ENCODE assay signal across 10 cellular contexts in genomic region chr14:89911018-89911919, GRCh38. TPM values are rescaled to one million over a fixed set of nuclear protein-coding genes. Genes with fewer than 3 reads are reported as not detected.
A peak's percentile ranks its signal among the peaks of the same experiment; 100 is the strongest.
DNase-seq lines count a peak whose midpoint lies in the region; ATAC-seq and TF ChIP-seq lines count a peak whose summit lies in the region.
"Had no signal": no experiment of that assay in that cellular context is flagged by ENCODE, and none has a peak within 500 bp of the region (broad histone marks: within the 10 kb centered on the region; RNA-seq: fewer than 3 reads in every experiment).

No MANE protein-coding gene starts in this region.

- H3K9me3 ChIP-seq in ectodermal cell (ENCODE audit: control insufficient read depth, low read length) (no peaks in the 10 kb centered on the region), muscle layer of colon (ENCODE audit: low read length) (no peaks in the 10 kb centered on the region)

- DNase-seq in AG09309 (ENCODE audit: low read depth) (peak; percentile 20), LoVo (ENCODE audit: low spot score) (peak; percentile 22), T-helper 9 cell (no peak), NCI-H510A (lab: John Stamatoyannopoulos, UW) (no peak)
- no peak for DNase-seq in activated CD4-positive, alpha-beta T cell treated with anti-CD3 and anti-CD28 coated beads, Interleukin-2, amount 50 U/mL, for 48 hours
- DNase-seq: activated naive CD8-positive, alpha-beta T cell treated with anti-CD3 and anti-CD28 coated beads, Interleukin-2, amount 10 ng/mL, durations not matched to agents 7 days and 5 days; DND-41 had no signal

- H3K27me3 ChIP-seq in ectodermal cell (ENCODE audit: control insufficient read depth, insufficient read depth, low read length, poor library complexity, severe bottlenecking) (no peaks in the 10 kb centered on the region), muscle layer of colon (ENCODE audit: control insufficient read depth in 1 of 2, insufficient read depth in 2 of 2, low read length in 2 of 2) (no peaks in the 10 kb centered on the region)

- TF ChIP-seq CTCF in AG09309 (IDR thresholded peaks at IDR 0.05; ENCODE audit: control insufficient read depth, insufficient read depth, low read depth, low read length, missing control alignments) = no peak

- H3K4me1 ChIP-seq in ectodermal cell (ENCODE audit: control insufficient read depth, insufficient read depth, low read length) = peaks cover 12% of the 10 kb centered on the region
- peaks cover 33% of the 10 kb centered on the region for H3K4me1 ChIP-seq in muscle layer of colon (ENCODE audit: insufficient read depth, low read length)

- WGBS in ectodermal cell, 2 experiments = 14% methylated on average over 11 of the region's 11 CpGs

- no peak for ATAC-seq in HG03139 (IDR thresholded peaks at IDR 0.05; ENCODE audit: unreplicated experiment)

- H3K36me3 ChIP-seq in ectodermal cell (ENCODE audit: control insufficient read depth, insufficient read depth, low read length) (no peaks in the 10 kb centered on the region), muscle layer of colon (ENCODE audit: insufficient read depth, low read length) (no peaks in the 10 kb centered on the region)

- no peak overlapping the region for H3K4me3 ChIP-seq in AG09309 (ENCODE audit: control insufficient read depth, low read depth, low read length)
- H3K4me3 ChIP-seq in ectodermal cell (ENCODE audit: insufficient read depth, low read depth, low read length) = no peak overlapping the region
- H3K4me3 ChIP-seq in muscle layer of colon (ENCODE audit: low read depth in 1 of 2, low read length in 2 of 2) = no peak overlapping the region

- H3K27ac ChIP-seq in ectodermal cell (ENCODE audit: insufficient read depth, low read depth, low read length, poor library complexity, severe bottlenecking) (peak overlapping the region; percentile 81), muscle layer of colon (ENCODE audit: low read depth, low read length) (peak overlapping the region; percentile 16)

- peak overlapping the region; percentile 1 for H3K9ac ChIP-seq in muscle layer of colon (ENCODE audit: low read length)

RNA-seq across cellular contexts. Expression of gene EFCAB11, which starts 43.3 kb away (rescaled TPM):
- 23.4 TPM for polyA plus RNA-seq in ectodermal cell (2013, experiment 1 of 4)
- polyA plus RNA-seq in ectodermal cell (2013, experiment 2 of 4) = 30.1 TPM
- polyA plus RNA-seq in ectodermal cell (2013, experiment 3 of 4) = 23.8 TPM
- polyA plus RNA-seq in ectodermal cell (2013, experiment 4 of 4) = 20.5 TPM

RNA-seq across cellular contexts. Expression of gene TDP1, which starts 44.5 kb away (rescaled TPM):
- 55.7 TPM for polyA plus RNA-seq in ectodermal cell (2013, experiment 1 of 4)
- polyA plus RNA-seq in ectodermal cell (2013, experiment 2 of 4) = 56.1 TPM
- polyA plus RNA-seq in ectodermal cell (2013, experiment 3 of 4) = 43.6 TPM
- 45.0 TPM for polyA plus RNA-seq in ectodermal cell (2013, experiment 4 of 4)

Comparison
In these comparisons a context has a peak if more than half of its experiments do, and no peak if none do; other contexts are left out.
1. DNase-seq: peak in AG09309 (single experiment) and LoVo (single experiment); none in activated CD4-positive, alpha-beta T cell treated with anti-CD3 and anti-CD28 coated beads, Interleukin-2, amount 50 U/mL, for 48 hours (0 of 2), T-helper 9 cell (single experiment) and NCI-H510A (single experiment).